ENCODE assay signal across 16 cellular contexts in genomic region chr4:40295030-40295429, GRCh38. TPM values are rescaled to one million over a fixed set of nuclear protein-coding genes. Genes with fewer than 3 reads are reported as not detected.
"Had no signal": no experiment of that assay in that cellular context is flagged by ENCODE, and none has a peak within 500 bp of the region (broad histone marks: within the 10 kb centered on the region; RNA-seq: fewer than 3 reads in every experiment).

No MANE protein-coding gene starts in this region.

RNA-seq across cellular contexts. Expression of gene CHRNA9, which starts 40.1 kb away (rescaled TPM):
- total RNA-seq: kidney epithelial cell, left ventricle myocardium inferior, mesothelial cell of epicardium, natural killer cell, omental fat pad, pulmonary artery endothelial cell, renal cortical epithelial cell, right atrium auricular region, right lobe of liver, skeletal muscle tissue, temporal lobe, tibial nerve, ureter, vagina had no signal
- polyA plus RNA-seq: lung, ovary had no signal
